In genomic region chr17:64231567-64232141, GRCh38 we compare ENCODE assay signal across 1 cellular context.
A peak's percentile ranks its signal among the peaks of the same experiment; 100 is the strongest.
TF ChIP-seq lines count a peak whose summit lies in the region.

No MANE protein-coding gene starts in this region.

TF ChIP-seq in K562, 482 proteins besides CTCF, POLR2A, EP300 and RAD21 (continued from another document and continues in another):
- no peak for TF ChIP-seq TAF7 (tag; IDR thresholded peaks at IDR 0.05)
- peak; percentile 39; the same call in 1 of the 2 replicates for TF ChIP-seq JUND (IDR thresholded peaks at IDR 0.05; ENCODE audit: borderline replicate concordance, low read depth, low read length)
- TF ChIP-seq JUND (tag; IDR thresholded peaks at IDR 0.05; ENCODE audit: borderline replicate concordance, low read depth, low read length), result no peak
- no peak for TF ChIP-seq ZNF695 (CRISPR knock-in tag; IDR thresholded peaks at IDR 0.05)
- TF ChIP-seq GABPB1 (CRISPR knock-in tag; IDR thresholded peaks at IDR 0.05), result no peak
- no peak for TF ChIP-seq GATAD2A (IDR thresholded peaks at IDR 0.05)
- TF ChIP-seq, protein P1, sequence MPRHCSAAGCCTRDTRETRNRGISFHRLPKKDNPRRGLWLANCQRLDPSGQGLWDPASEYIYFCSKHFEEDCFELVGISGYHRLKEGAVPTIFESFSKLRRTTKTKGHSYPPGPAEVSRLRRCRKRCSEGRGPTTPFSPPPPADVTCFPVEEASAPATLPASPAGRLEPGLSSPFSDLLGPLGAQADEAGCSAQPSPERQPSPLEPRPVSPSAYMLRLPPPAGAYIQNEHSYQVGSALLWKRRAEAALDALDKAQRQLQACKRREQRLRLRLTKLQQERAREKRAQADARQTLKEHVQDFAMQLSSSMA (CRISPR knock-in tag; IDR thresholded peaks at IDR 0.05), result no peak
- no peak for TF ChIP-seq ZNF644 (tag; IDR thresholded peaks at IDR 0.05; ENCODE audit: low read depth)
- no peak for TF ChIP-seq ZNF668 (CRISPR knock-in tag; IDR thresholded peaks at IDR 0.05)
- no peak for TF ChIP-seq ZNF165 (CRISPR knock-in tag; IDR thresholded peaks at IDR 0.05; ENCODE audit: borderline replicate concordance)
- no peak for TF ChIP-seq HLTF (IDR thresholded peaks at IDR 0.05)
- no peak for TF ChIP-seq SAFB (IDR thresholded peaks at IDR 0.05; ENCODE audit: borderline replicate concordance, low read depth, low read length)
- no peak for TF ChIP-seq POLR3A (IDR thresholded peaks at IDR 0.05; ENCODE audit: borderline replicate concordance, extremely low read depth, insufficient read depth, insufficient read length)
- no peak for TF ChIP-seq NONO (IDR thresholded peaks at IDR 0.05; ENCODE audit: low read depth in 2 of 2, low read length in 1 of 2)
- no peak for TF ChIP-seq BRF1 (IDR thresholded peaks at IDR 0.05; ENCODE audit: borderline replicate concordance, extremely low read depth, insufficient read length)
- no peak for TF ChIP-seq YY1 (IDR thresholded peaks at IDR 0.05; ENCODE audit: borderline replicate concordance in 1 of 3, control insufficient read depth in 1 of 3, extremely low read depth in 1 of 3, insufficient read depth in 3 of 3, insufficient read length in 1 of 3, insufficient replicate concordance in 2 of 3, low read depth in 1 of 3, low read length in 2 of 3)
- no peak for TF ChIP-seq ASH1L (IDR thresholded peaks at IDR 0.05; ENCODE audit: borderline replicate concordance, low read depth, partially characterized antibody)
- TF ChIP-seq ZKSCAN1 (IDR thresholded peaks at IDR 0.05; ENCODE audit: low read depth, low read length), result no peak
- TF ChIP-seq EHMT2 (IDR thresholded peaks at IDR 0.05), result no peak
- TF ChIP-seq KDM2B (CRISPR knock-in tag; IDR thresholded peaks at IDR 0.05), result no peak
- TF ChIP-seq, protein P2, sequence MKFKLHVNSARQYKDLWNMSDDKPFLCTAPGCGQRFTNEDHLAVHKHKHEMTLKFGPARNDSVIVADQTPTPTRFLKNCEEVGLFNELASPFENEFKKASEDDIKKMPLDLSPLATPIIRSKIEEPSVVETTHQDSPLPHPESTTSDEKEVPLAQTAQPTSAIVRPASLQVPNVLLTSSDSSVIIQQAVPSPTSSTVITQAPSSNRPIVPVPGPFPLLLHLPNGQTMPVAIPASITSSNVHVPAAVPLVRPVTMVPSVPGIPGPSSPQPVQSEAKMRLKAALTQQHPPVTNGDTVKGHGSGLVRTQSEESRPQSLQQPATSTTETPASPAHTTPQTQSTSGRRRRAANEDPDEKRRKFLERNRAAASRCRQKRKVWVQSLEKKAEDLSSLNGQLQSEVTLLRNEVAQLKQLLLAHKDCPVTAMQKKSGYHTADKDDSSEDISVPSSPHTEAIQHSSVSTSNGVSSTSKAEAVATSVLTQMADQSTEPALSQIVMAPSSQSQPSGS (CRISPR knock-in tag; IDR thresholded peaks at IDR 0.05), result no peak
- TF ChIP-seq NCOA4 (IDR thresholded peaks at IDR 0.05; ENCODE audit: partially characterized antibody), result no peak
- peak; percentile 69 for TF ChIP-seq PML (IDR thresholded peaks at IDR 0.05; ENCODE audit: low read length)
- TF ChIP-seq MECOM (CRISPR knock-in tag; IDR thresholded peaks at IDR 0.05), result no peak
- TF ChIP-seq CHD4 (IDR thresholded peaks at IDR 0.05; ENCODE audit: insufficient read depth, insufficient replicate concordance, low read depth, low read length, poor library complexity, severe bottlenecking), result no peak
- TF ChIP-seq KDM1A (IDR thresholded peaks at IDR 0.05), result 0 out of 4 replicates have a peak, but pooled peaks have one; percentile 7
- no peak for TF ChIP-seq ZNF77 (CRISPR knock-in tag; IDR thresholded peaks at IDR 0.05)
- no peak for TF ChIP-seq MBD2 (IDR thresholded peaks at IDR 0.05; ENCODE audit: borderline replicate concordance, low read depth)
- no peak for TF ChIP-seq USF2 (CRISPR knock-in tag; IDR thresholded peaks at IDR 0.05)
- TF ChIP-seq ZNF785 (CRISPR knock-in tag; IDR thresholded peaks at IDR 0.05), result no peak
- TF ChIP-seq PHF21A (IDR thresholded peaks at IDR 0.05; ENCODE audit: borderline replicate concordance, low read depth), result no peak
- TF ChIP-seq ZBTB11 (CRISPR knock-in tag; IDR thresholded peaks at IDR 0.05), result 0 out of 6 replicates have a peak, but pooled peaks of 1 of the 3 experiments have one; percentile 23
- TF ChIP-seq TEAD2 (tag; IDR thresholded peaks at IDR 0.05), result no peak
- no peak for TF ChIP-seq FOXA3 (CRISPR knock-in tag; conservative IDR thresholded peaks at IDR 0.05 in 1 of 2, IDR thresholded peaks at IDR 0.05 in 1 of 2)
- TF ChIP-seq TEAD4 (IDR thresholded peaks at IDR 0.05; ENCODE audit: low read length), result peak; percentile 89
- no peak for TF ChIP-seq TEAD4 (CRISPR knock-in tag; IDR thresholded peaks at IDR 0.05; ENCODE audit: borderline replicate concordance)
- no peak for TF ChIP-seq FOXP1 (CRISPR knock-in tag; IDR thresholded peaks at IDR 0.05)
- TF ChIP-seq, protein P3, sequence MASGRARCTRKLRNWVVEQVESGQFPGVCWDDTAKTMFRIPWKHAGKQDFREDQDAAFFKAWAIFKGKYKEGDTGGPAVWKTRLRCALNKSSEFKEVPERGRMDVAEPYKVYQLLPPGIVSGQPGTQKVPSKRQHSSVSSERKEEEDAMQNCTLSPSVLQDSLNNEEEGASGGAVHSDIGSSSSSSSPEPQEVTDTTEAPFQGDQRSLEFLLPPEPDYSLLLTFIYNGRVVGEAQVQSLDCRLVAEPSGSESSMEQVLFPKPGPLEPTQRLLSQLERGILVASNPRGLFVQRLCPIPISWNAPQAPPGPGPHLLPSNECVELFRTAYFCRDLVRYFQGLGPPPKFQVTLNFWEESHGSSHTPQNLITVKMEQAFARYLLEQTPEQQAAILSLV (tag; IDR thresholded peaks at IDR 0.05), result no peak
- TF ChIP-seq SNAPC5 (CRISPR knock-in tag; IDR thresholded peaks at IDR 0.05), result no peak
- no peak for TF ChIP-seq MCM7 (IDR thresholded peaks at IDR 0.05)
- TF ChIP-seq SMAD1 (IDR thresholded peaks at IDR 0.05; ENCODE audit: low read depth, low read length, partially characterized antibody), result no peak
- TF ChIP-seq, protein P4, sequence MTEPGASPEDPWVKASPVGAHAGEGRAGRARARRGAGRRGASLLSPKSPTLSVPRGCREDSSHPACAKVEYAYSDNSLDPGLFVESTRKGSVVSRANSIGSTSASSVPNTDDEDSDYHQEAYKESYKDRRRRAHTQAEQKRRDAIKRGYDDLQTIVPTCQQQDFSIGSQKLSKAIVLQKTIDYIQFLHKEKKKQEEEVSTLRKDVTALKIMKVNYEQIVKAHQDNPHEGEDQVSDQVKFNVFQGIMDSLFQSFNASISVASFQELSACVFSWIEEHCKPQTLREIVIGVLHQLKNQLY (CRISPR knock-in tag; conservative IDR thresholded peaks at IDR 0.05), result no peak
- TF ChIP-seq POLR2AphosphoS5 (IDR thresholded peaks at IDR 0.05; ENCODE audit: control insufficient read depth, insufficient read depth, low read depth, low read length), result peak; percentile 80
- 0 out of 2 replicates have a peak, but pooled peaks have one; percentile 16 for TF ChIP-seq MTA2 (IDR thresholded peaks at IDR 0.05; ENCODE audit: low read depth)
- TF ChIP-seq ZNF41 (CRISPR knock-in tag; conservative IDR thresholded peaks at IDR 0.05), result no peak
- peak; percentile 12 for TF ChIP-seq KDM5B (IDR thresholded peaks at IDR 0.05; ENCODE audit: insufficient replicate concordance, low read depth, low read length)
- no peak for TF ChIP-seq RB1 (IDR thresholded peaks at IDR 0.05; ENCODE audit: low read depth)
- TF ChIP-seq HNRNPK (IDR thresholded peaks at IDR 0.05; ENCODE audit: low read depth, low read length, poor library complexity, severe bottlenecking), result no peak
- TF ChIP-seq PHB (CRISPR knock-in tag; IDR thresholded peaks at IDR 0.05), result no peak
- peak; percentile 91 for TF ChIP-seq CBFA2T2 (conservative IDR thresholded peaks at IDR 0.05)
- no peak for TF ChIP-seq ZNF316 (IDR thresholded peaks at IDR 0.05)
- TF ChIP-seq ADNP (tag; IDR thresholded peaks at IDR 0.05), result no peak
- no peak for TF ChIP-seq SMAD3 (CRISPR knock-in tag; conservative IDR thresholded peaks at IDR 0.05)
- TF ChIP-seq ZNF75A (CRISPR knock-in tag; IDR thresholded peaks at IDR 0.05), result no peak
- no peak for TF ChIP-seq GTF2A2 (tag; IDR thresholded peaks at IDR 0.05)
- peak; percentile 74 for TF ChIP-seq DPF2 (IDR thresholded peaks at IDR 0.05)
- no peak for TF ChIP-seq TAF15 (IDR thresholded peaks at IDR 0.05; ENCODE audit: low read depth, low read length)
- no peak for TF ChIP-seq XRCC3 (IDR thresholded peaks at IDR 0.05)
- TF ChIP-seq, protein P5, sequence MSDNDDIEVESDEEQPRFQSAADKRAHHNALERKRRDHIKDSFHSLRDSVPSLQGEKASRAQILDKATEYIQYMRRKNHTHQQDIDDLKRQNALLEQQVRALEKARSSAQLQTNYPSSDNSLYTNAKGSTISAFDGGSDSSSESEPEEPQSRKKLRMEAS (CRISPR knock-in tag; IDR thresholded peaks at IDR 0.05), result no peak
- TF ChIP-seq ZFP30 (CRISPR knock-in tag; IDR thresholded peaks at IDR 0.05; ENCODE audit: borderline replicate concordance), result no peak
- TF ChIP-seq, protein P6, sequence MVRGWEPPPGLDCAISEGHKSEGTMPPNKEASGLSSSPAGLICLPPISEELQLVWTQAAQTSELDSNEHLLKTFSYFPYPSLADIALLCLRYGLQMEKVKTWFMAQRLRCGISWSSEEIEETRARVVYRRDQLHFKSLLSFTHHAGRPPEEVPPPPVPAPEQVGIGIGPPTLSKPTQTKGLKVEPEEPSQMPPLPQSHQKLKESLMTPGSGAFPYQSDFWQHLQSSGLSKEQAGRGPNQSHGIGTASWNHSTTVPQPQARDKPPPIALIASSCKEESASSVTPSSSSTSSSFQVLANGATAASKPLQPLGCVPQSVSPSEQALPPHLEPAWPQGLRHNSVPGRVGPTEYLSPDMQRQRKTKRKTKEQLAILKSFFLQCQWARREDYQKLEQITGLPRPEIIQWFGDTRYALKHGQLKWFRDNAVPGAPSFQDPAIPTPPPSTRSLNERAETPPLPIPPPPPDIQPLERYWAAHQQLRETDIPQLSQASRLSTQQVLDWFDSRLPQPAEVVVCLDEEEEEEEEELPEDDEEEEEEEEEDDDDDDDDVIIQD (CRISPR knock-in tag; IDR thresholded peaks at IDR 0.05), result no peak
- TF ChIP-seq HNRNPUL1 (IDR thresholded peaks at IDR 0.05; ENCODE audit: low read length), result no peak
- TF ChIP-seq MEIS2 (IDR thresholded peaks at IDR 0.05; ENCODE audit: partially characterized antibody), result peak; percentile 2
- peak; percentile 63; the same call in 1 of the 2 replicates for TF ChIP-seq FOXM1 (IDR thresholded peaks at IDR 0.05; ENCODE audit: low read depth)
- TF ChIP-seq FOXM1 (CRISPR knock-in tag; IDR thresholded peaks at IDR 0.05; ENCODE audit: low read depth), result no peak
- TF ChIP-seq ZNF197 (CRISPR knock-in tag; IDR thresholded peaks at IDR 0.05; ENCODE audit: low read depth), result no peak
- TF ChIP-seq FIP1L1 (IDR thresholded peaks at IDR 0.05; ENCODE audit: low read depth, low read length, poor library complexity, severe bottlenecking), result no peak
- no peak for TF ChIP-seq GATAD2B (IDR thresholded peaks at IDR 0.05; ENCODE audit: borderline replicate concordance)
- TF ChIP-seq ZNF384 (IDR thresholded peaks at IDR 0.05; ENCODE audit: low read depth, low read length), result no peak
- TF ChIP-seq FOXJ3 (CRISPR knock-in tag; IDR thresholded peaks at IDR 0.05), result no peak
- TF ChIP-seq ZNF23 (CRISPR knock-in tag; IDR thresholded peaks at IDR 0.05), result no peak
- no peak for TF ChIP-seq NRF1 (conservative IDR thresholded peaks at IDR 0.05 in 1 of 2, IDR thresholded peaks at IDR 0.05 in 1 of 2)
- TF ChIP-seq ZNF780A (CRISPR knock-in tag; IDR thresholded peaks at IDR 0.05), result no peak
- TF ChIP-seq ZNF436 (CRISPR knock-in tag; IDR thresholded peaks at IDR 0.05), result no peak
- TF ChIP-seq, protein P7, sequence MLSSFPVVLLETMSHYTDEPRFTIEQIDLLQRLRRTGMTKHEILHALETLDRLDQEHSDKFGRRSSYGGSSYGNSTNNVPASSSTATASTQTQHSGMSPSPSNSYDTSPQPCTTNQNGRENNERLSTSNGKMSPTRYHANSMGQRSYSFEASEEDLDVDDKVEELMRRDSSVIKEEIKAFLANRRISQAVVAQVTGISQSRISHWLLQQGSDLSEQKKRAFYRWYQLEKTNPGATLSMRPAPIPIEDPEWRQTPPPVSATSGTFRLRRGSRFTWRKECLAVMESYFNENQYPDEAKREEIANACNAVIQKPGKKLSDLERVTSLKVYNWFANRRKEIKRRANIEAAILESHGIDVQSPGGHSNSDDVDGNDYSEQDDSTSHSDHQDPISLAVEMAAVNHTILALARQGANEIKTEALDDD (IDR thresholded peaks at IDR 0.05), result peak; percentile 38; the same call in 1 of the 2 replicates
- no peak for TF ChIP-seq HDAC6 (IDR thresholded peaks at IDR 0.05; ENCODE audit: low read depth, low read length)
- TF ChIP-seq ARNT (IDR thresholded peaks at IDR 0.05), result no peak
